Comparison of ENCODE assay signal across 19 cellular contexts in genomic region chr22:43412808-43413785, GRCh38. TPM values are rescaled to one million over a fixed set of nuclear protein-coding genes. Genes with fewer than 3 reads are reported as not detected.
DNase-seq lines count a peak whose midpoint lies in the region; ATAC-seq and TF ChIP-seq lines count a peak whose summit lies in the region.
"Had no signal": no experiment of that assay in that cellular context is flagged by ENCODE, and none has a peak within 500 bp of the region (broad histone marks: within the 10 kb centered on the region; RNA-seq: fewer than 3 reads in every experiment).

No MANE protein-coding gene starts in this region.

- H3F3A ChIP-seq in GM23338 (replicated peaks; ENCODE audit: low read depth) (no peaks in the 10 kb centered on the region), neural progenitor cell (ENCODE audit: low read depth) (peaks cover 40% of the 10 kb centered on the region)

- H3K36me3 Mint-ChIP-seq in GM23338 (ENCODE audit: low read depth) (no peaks in the 10 kb centered on the region), neural progenitor cell (no peaks in the 10 kb centered on the region)
- H3K36me3 Mint-ChIP-seq: activated CD8-positive, alpha-beta memory T cell treated with anti-CD3 and anti-CD28 coated beads, Interleukin-2, amount 10 ng/mL, durations not matched to agents 7 days and 5 days had no signal

- peaks cover 43% of the 10 kb centered on the region for H3K27me3 ChIP-seq in GM23338 (ENCODE audit: insufficient read depth)
- peaks cover 66% of the 10 kb centered on the region for H3K27me3 ChIP-seq in neural progenitor cell

- H3K79me2 ChIP-seq in GM23338 (replicated peaks; ENCODE audit: insufficient read depth) (no peaks in the 10 kb centered on the region), neural progenitor cell (ENCODE audit: low read depth) (no peaks in the 10 kb centered on the region)

- H4K20me1 ChIP-seq in GM23338 (replicated peaks; ENCODE audit: insufficient read depth) (no peaks in the 10 kb centered on the region), neural progenitor cell (ENCODE audit: low read depth) (peaks cover 3% of the 10 kb centered on the region)

- H3K27ac Mint-ChIP-seq in GM23338 (no peak overlapping the region), neural progenitor cell (no peak overlapping the region)
- H3K27ac Mint-ChIP-seq: activated CD8-positive, alpha-beta memory T cell treated with anti-CD3 and anti-CD28 coated beads, Interleukin-2, amount 10 ng/mL, durations not matched to agents 7 days and 5 days had no signal

- no peak overlapping the region for H3K9ac ChIP-seq in neural progenitor cell

- H3K27ac ChIP-seq in GM23338 (ENCODE audit: low read depth) (no peak overlapping the region), angular gyrus (ENCODE audit: low read depth, low read length) (peak overlapping the region; percentile 69), neural progenitor cell (no peak overlapping the region)
- H3K27ac ChIP-seq: left lung, psoas muscle had no signal

- DNase-seq in GM23338 (ENCODE audit: low spot score) (no peak), NCI-H146 (lab: John Stamatoyannopoulos, UW) (peak; percentile 70), neural progenitor cell (ENCODE audit: low spot score) (peak; percentile 48), Kasumi-1 (lab: John Stamatoyannopoulos, UW) (no peak)
- DNase-seq: activated CD8-positive, alpha-beta memory T cell treated with anti-CD3 and anti-CD28 coated beads, Interleukin-2, amount 10 ng/mL, durations not matched to agents 7 days and 5 days; activated gamma-delta T cell treated with Interleukin-2 at 50 U/mL for 16 hours; AML-193; dermis blood vessel endothelial cell; hippocampal formation; KBM-7; left lung; NCI-H1930; psoas muscle had no signal

- TF ChIP-seq CTCF in GM23338 (conservative IDR thresholded peaks at IDR 0.05; ENCODE audit: low read depth in 2 of 2) (no peak), neural progenitor cell (IDR thresholded peaks at IDR 0.05) (no peak)

- H3K4me2 ChIP-seq in GM23338 (peak overlapping the region; percentile 84; the same call in 1 of the 2 replicates), neural progenitor cell (peak overlapping the region; percentile 95)

- H3K36me3 ChIP-seq in GM23338 (ENCODE audit: insufficient read depth) (no peaks in the 10 kb centered on the region), neural progenitor cell (no peaks in the 10 kb centered on the region)
- H3K36me3 ChIP-seq: left lung had no signal

- H2AFZ ChIP-seq in GM23338 (no peak overlapping the region), neural progenitor cell (replicated peaks) (no peak overlapping the region)

- ATAC-seq in GM23338 (peak; percentile 14; the same call in 1 of the 3 replicates), GM21423 (IDR thresholded peaks at IDR 0.05; ENCODE audit: unreplicated experiment) (no peak), GM18520 (IDR thresholded peaks at IDR 0.05; ENCODE audit: unreplicated experiment) (no peak)
- ATAC-seq: activated CD8-positive, alpha-beta memory T cell treated with anti-CD3 and anti-CD28 coated beads, Interleukin-2, amount 10 ng/mL, durations not matched to agents 7 days and 5 days; left lung; psoas muscle had no signal

- peak overlapping the region; percentile 59 for H3K4me3 ChIP-seq in GM23338
- peak overlapping the region; percentile 60 for H3K4me3 ChIP-seq in neural progenitor cell
- H3K4me3 ChIP-seq: left lung, psoas muscle had no signal

- no peaks in the 10 kb centered on the region for H3K9me2 ChIP-seq in GM23338 (ENCODE audit: insufficient read depth)

- H3K27me3 Mint-ChIP-seq in GM23338 (ENCODE audit: insufficient read depth, low read depth, poor library complexity) (peaks cover 34% of the 10 kb centered on the region), neural progenitor cell (ENCODE audit: insufficient read depth, low read depth) (peaks cover 50% of the 10 kb centered on the region)

- H3K4me1 Mint-ChIP-seq in GM23338, result peaks cover 11% of the 10 kb centered on the region; the same call in 2 of the 3 replicates
- H3K4me1 Mint-ChIP-seq in neural progenitor cell, result peaks cover 31% of the 10 kb centered on the region
- H3K4me1 Mint-ChIP-seq: activated CD8-positive, alpha-beta memory T cell treated with anti-CD3 and anti-CD28 coated beads, Interleukin-2, amount 10 ng/mL, durations not matched to agents 7 days and 5 days had no signal

- H3K4me1 ChIP-seq in GM23338 (ENCODE audit: insufficient read depth) (peaks cover 10% of the 10 kb centered on the region; the same call in 1 of the 2 replicates), neural progenitor cell (peaks cover 62% of the 10 kb centered on the region)
- H3K4me1 ChIP-seq: left lung, psoas muscle had no signal

- H3K4me3 Mint-ChIP-seq in GM23338 (peak overlapping the region; percentile 72), neural progenitor cell (peak overlapping the region; percentile 88)
- H3K4me3 Mint-ChIP-seq: activated CD8-positive, alpha-beta memory T cell treated with anti-CD3 and anti-CD28 coated beads, Interleukin-2, amount 10 ng/mL, durations not matched to agents 7 days and 5 days had no signal

- no peaks in the 10 kb centered on the region for H3K9me3 ChIP-seq in neural progenitor cell (ENCODE audit: low read depth)
- H3K9me3 ChIP-seq: left lung, psoas muscle had no signal

- H3K9me3 Mint-ChIP-seq in GM23338, result no peaks in the 10 kb centered on the region
- no peaks in the 10 kb centered on the region for H3K9me3 Mint-ChIP-seq in neural progenitor cell

TF ChIP-seq in GM23338, 12 proteins besides CTCF, POLR2A, EP300 and RAD21:
- TF ChIP-seq EZH2 (IDR thresholded peaks at IDR 0.05; ENCODE audit: low read depth, unreplicated experiment) (no peak), POLR2AphosphoS5 (IDR thresholded peaks at IDR 0.05; ENCODE audit: low read depth) (no peak), NANOG (IDR thresholded peaks at IDR 0.05; ENCODE audit: borderline replicate concordance) (no peak), REST (IDR thresholded peaks at IDR 0.05; ENCODE audit: unreplicated experiment) (no peak)

RNA-seq across cellular contexts. Expression of gene MPPED1, which starts 1.3 kb away (rescaled TPM):
- total RNA-seq in GM23338 (2014; rRNA removed; shearing (Covaris generic)), result 0.12 and 0.56 TPM in 2 replicates
- polyA plus RNA-seq in GM23338 (2016; fragmentation: Nextera tagmentation; extraction: Ambion mirVana), result not detected in 2 replicates
- 2.0 and 4.5 TPM in 2 replicates for total RNA-seq in neural progenitor cell (ENCODE audit: low replicate concordance)
- total RNA-seq: activated CD8-positive, alpha-beta memory T cell treated with anti-CD3 and anti-CD28 coated beads, Interleukin-2, amount 10 ng/mL, durations not matched to agents 7 days and 5 days; dermis blood vessel endothelial cell; fibroblast of lung; left lung; myocyte; psoas muscle; T-helper 1 cell treated with Interleukin-12 subunit alpha and Interleukin-12 subunit beta and Interleukin-4 antibody, amounts not matched to agents 30 ng/mL and 1 ng/mL, for 36 hours had no signal
- polyA plus RNA-seq: fibroblast of lung had no signal

Comparison
In these comparisons a context has a peak if more than half of its experiments do, and no peak if none do; other contexts are left out.
1. DNase-seq: peak in NCI-H146 (single experiment) and neural progenitor cell (single experiment); none in GM23338 (single experiment) and Kasumi-1 (0 of 2).